27 cellular contexts compared by ENCODE assay signal in the genomic region with DNA sequence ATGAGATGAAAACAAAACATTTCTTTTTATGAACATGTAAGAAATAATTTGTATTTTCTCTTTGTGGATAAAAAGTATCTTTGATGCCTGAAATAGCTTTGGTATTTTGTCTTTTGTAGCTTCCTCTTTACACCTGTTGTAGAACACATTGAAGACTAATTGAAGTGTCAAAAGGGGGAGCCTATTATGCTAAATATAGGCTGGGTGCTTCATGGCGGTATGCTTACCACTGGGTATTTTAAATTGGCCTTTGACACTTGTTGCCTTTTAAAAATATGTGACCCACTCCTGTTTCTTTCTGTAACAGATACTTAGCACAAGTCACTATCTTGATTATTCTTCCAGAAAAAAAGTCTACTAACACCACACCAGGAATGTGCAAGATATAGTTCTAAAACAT.
"Had no signal": no experiment of that assay in that cellular context is flagged by ENCODE, and none has a peak within 500 bp of the region (broad histone marks: within the 10 kb centered on the region; RNA-seq: fewer than 3 reads in every experiment).

No MANE protein-coding gene starts in this region.

- H3K27ac ChIP-seq: esophagus muscularis mucosa, foreskin keratinocyte, gastroesophageal sphincter, heart left ventricle, hepatocyte, ovary, psoas muscle, sigmoid colon, skin epidermis, spleen, testis, tibial artery had no signal

- H3K4me2 ChIP-seq: hepatocyte had no signal

- H3K27me3 ChIP-seq: esophagus muscularis mucosa, foreskin keratinocyte, gastroesophageal sphincter, heart left ventricle, hepatocyte, ovary, sigmoid colon, spleen, testis, tibial artery had no signal

- H3K4me3 ChIP-seq: esophagus muscularis mucosa, gastroesophageal sphincter, heart left ventricle, hepatocyte, lung, ovary, psoas muscle, sigmoid colon, skin epidermis, spleen, testis, tibial artery had no signal

- DNase-seq: dermis blood vessel endothelial cell; effector memory CD4-positive, alpha-beta T cell; foreskin keratinocyte; heart left ventricle; kidney; midbrain; naive thymus-derived CD8-positive, alpha-beta T cell; nephron progenitor cell; occipital lobe; ovary; posterior cingulate gyrus; psoas muscle; right cardiac atrium; sigmoid colon; spleen; stimulated activated CD4-positive, alpha-beta T cell treated with anti-CD3 and anti-CD28 coated beads, Interleukin-4, amount 100 ng/mL, for 4 hours; stimulated activated naive CD8-positive, alpha-beta T cell treated with anti-CD3 and anti-CD28 coated beads, Interleukin-15, Interleukin-2, amounts not matched to agents 100 U/mL and 50 U/mL, for 24 hours; substantia nigra; testis; tibial artery had no signal

- H3K36me3 ChIP-seq: esophagus muscularis mucosa, gastroesophageal sphincter, heart left ventricle, ovary, sigmoid colon, spleen, tibial artery had no signal

- H3K79me2 ChIP-seq: hepatocyte had no signal

- H2AFZ ChIP-seq: hepatocyte had no signal

- H3K4me1 ChIP-seq: esophagus muscularis mucosa, foreskin keratinocyte, gastroesophageal sphincter, heart left ventricle, psoas muscle, sigmoid colon, spleen, testis, tibial artery had no signal

- H3K9me3 ChIP-seq: esophagus muscularis mucosa, gastroesophageal sphincter, heart left ventricle, ovary, psoas muscle, sigmoid colon, spleen, testis, tibial artery had no signal

- ATAC-seq: foreskin keratinocyte; gastroesophageal sphincter; heart left ventricle; left lobe of liver; naive thymus-derived CD8-positive, alpha-beta T cell; psoas muscle; right cardiac atrium; stimulated activated memory B cell treated with anti-CD40 and anti-IgM and Interleukin-4, amounts not matched to agents 10 μg/mL and 1 μg/mL and 100 μg/mL, for 72 hours; stimulated activated naive CD8-positive, alpha-beta T cell treated with anti-CD3 and anti-CD28 coated beads, Interleukin-15, Interleukin-2, amounts not matched to agents 100 U/mL and 50 U/mL, for 24 hours had no signal
